ENCODE assay signal across 1 cellular context in the genomic region with DNA sequence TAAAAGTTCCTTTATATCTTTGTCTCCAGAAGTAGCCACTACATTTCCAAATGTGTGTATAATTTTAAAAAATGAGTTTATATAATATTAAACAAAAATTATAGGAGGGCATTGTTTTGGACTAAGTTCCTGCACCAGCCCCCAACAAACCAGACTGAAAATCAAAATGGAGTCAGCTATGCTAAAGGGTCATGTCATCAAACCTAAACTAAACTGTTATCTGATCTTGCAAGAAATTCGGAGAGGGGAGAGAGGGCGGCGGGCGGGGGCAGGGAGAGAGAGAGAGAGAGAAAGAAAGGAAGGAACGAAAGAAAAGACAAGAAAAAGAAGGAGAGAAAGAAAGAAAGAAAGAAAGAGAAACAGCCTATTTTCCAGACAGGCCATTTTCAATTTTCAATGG.
A peak's percentile ranks its signal among the peaks of the same experiment; 100 is the strongest.
TF ChIP-seq lines count a peak whose summit lies in the region.

No MANE protein-coding gene starts in this region.

TF ChIP-seq in K562, 482 proteins besides CTCF, POLR2A, EP300 and RAD21 (continued from another document):
- TF ChIP-seq, protein P1, sequence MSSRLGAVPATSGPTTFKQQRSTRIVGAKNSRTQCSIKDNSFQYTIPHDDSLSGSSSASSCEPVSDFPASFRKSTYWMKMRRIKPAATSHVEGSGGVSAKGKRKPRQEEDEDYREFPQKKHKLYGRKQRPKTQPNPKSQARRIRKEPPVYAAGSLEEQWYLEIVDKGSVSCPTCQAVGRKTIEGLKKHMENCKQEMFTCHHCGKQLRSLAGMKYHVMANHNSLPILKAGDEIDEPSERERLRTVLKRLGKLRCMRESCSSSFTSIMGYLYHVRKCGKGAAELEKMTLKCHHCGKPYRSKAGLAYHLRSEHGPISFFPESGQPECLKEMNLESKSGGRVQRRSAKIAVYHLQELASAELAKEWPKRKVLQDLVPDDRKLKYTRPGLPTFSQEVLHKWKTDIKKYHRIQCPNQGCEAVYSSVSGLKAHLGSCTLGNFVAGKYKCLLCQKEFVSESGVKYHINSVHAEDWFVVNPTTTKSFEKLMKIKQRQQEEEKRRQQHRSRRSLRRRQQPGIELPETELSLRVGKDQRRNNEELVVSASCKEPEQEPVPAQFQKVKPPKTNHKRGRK (tag; IDR thresholded peaks at IDR 0.05) = 0 out of 2 replicates have a peak, but pooled peaks have one; percentile 20
- peak; percentile 60; the same call in 1 of the 2 replicates for TF ChIP-seq KLF6 (CRISPR knock-in tag; IDR thresholded peaks at IDR 0.05; ENCODE audit: borderline replicate concordance)
- TF ChIP-seq SRSF7 (optimal IDR thresholded peaks at IDR 0.05; ENCODE audit: low read depth, low read length) = no peak
- no peak for TF ChIP-seq ETV6 (IDR thresholded peaks at IDR 0.05; ENCODE audit: borderline replicate concordance in 1 of 2, low read depth in 2 of 2, low read length in 1 of 2)
- TF ChIP-seq ETV6 (CRISPR knock-in tag; IDR thresholded peaks at IDR 0.05; ENCODE audit: borderline replicate concordance) = no peak
- no peak for TF ChIP-seq CBX5 (IDR thresholded peaks at IDR 0.05; ENCODE audit: borderline replicate concordance, low read depth)
- no peak for TF ChIP-seq MYBL2 (IDR thresholded peaks at IDR 0.05; ENCODE audit: low read depth)
- no peak for TF ChIP-seq MYBL2 (CRISPR knock-in tag; IDR thresholded peaks at IDR 0.05; ENCODE audit: borderline replicate concordance)
- peak; percentile 45 for TF ChIP-seq ZNF239 (CRISPR knock-in tag; IDR thresholded peaks at IDR 0.05)
- TF ChIP-seq TEAD1 (CRISPR knock-in tag; IDR thresholded peaks at IDR 0.05) = 0 out of 4 replicates have a peak, but pooled peaks of 1 of the 2 experiments have one; percentile 55
- no peak for TF ChIP-seq SMARCB1 (IDR thresholded peaks at IDR 0.05; ENCODE audit: insufficient read length, low read depth)
- TF ChIP-seq ZNF175 (CRISPR knock-in tag; IDR thresholded peaks at IDR 0.05; ENCODE audit: low read depth) = 0 out of 2 replicates have a peak, but pooled peaks have one; percentile 38
- TF ChIP-seq ZNF75A (CRISPR knock-in tag; IDR thresholded peaks at IDR 0.05) = no peak
- no peak for TF ChIP-seq GTF2A2 (tag; IDR thresholded peaks at IDR 0.05)
- no peak for TF ChIP-seq CCNT2 (IDR thresholded peaks at IDR 0.05; ENCODE audit: borderline replicate concordance, extremely low read depth, insufficient read length, low read depth, low read length)
- no peak for TF ChIP-seq ZNF436 (CRISPR knock-in tag; IDR thresholded peaks at IDR 0.05)
- no peak for TF ChIP-seq JUNB (CRISPR knock-in tag; conservative IDR thresholded peaks at IDR 0.05)
- TF ChIP-seq PHTF2 (CRISPR knock-in tag; IDR thresholded peaks at IDR 0.05) = no peak
- TF ChIP-seq SAFB (IDR thresholded peaks at IDR 0.05; ENCODE audit: borderline replicate concordance, low read depth, low read length) = no peak
- no peak for TF ChIP-seq CHD4 (IDR thresholded peaks at IDR 0.05; ENCODE audit: insufficient read depth, insufficient replicate concordance, low read depth, low read length, poor library complexity, severe bottlenecking)
- TF ChIP-seq LEF1 (IDR thresholded peaks at IDR 0.05) = no peak
- no peak for TF ChIP-seq BHLHE40 (IDR thresholded peaks at IDR 0.05; ENCODE audit: low read length)
- TF ChIP-seq, protein P2, sequence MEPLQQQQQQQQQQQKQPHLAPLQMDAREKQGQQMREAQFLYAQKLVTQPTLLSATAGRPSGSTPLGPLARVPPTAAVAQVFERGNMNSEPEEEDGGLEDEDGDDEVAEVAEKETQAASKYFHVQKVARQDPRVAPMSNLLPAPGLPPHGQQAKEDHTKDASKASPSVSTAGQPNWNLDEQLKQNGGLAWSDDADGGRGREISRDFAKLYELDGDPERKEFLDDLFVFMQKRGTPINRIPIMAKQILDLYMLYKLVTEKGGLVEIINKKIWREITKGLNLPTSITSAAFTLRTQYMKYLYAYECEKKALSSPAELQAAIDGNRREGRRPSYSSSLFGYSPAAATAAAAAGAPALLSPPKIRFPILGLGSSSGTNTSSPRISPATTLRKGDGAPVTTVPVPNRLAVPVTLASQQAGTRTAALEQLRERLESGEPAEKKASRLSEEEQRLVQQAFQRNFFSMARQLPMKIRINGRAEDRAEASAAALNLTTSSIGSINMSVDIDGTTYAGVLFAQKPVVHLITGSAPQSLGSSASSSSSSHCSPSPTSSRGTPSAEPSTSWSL (CRISPR knock-in tag; IDR thresholded peaks at IDR 0.05; ENCODE audit: borderline replicate concordance) = no peak
- no peak for TF ChIP-seq COPS2 (conservative IDR thresholded peaks at IDR 0.05)
- no peak for TF ChIP-seq TOE1 (IDR thresholded peaks at IDR 0.05; ENCODE audit: borderline replicate concordance)
- no peak for TF ChIP-seq TOE1 (CRISPR knock-in tag; IDR thresholded peaks at IDR 0.05; ENCODE audit: borderline replicate concordance, low read depth)
- peak; percentile 86 for TF ChIP-seq ZNF311 (CRISPR knock-in tag; IDR thresholded peaks at IDR 0.05)
- 0 out of 2 replicates have a peak, but pooled peaks have one; percentile 61 for TF ChIP-seq ILK (tag; IDR thresholded peaks at IDR 0.05; ENCODE audit: borderline replicate concordance, low read depth)
- TF ChIP-seq, protein P3, sequence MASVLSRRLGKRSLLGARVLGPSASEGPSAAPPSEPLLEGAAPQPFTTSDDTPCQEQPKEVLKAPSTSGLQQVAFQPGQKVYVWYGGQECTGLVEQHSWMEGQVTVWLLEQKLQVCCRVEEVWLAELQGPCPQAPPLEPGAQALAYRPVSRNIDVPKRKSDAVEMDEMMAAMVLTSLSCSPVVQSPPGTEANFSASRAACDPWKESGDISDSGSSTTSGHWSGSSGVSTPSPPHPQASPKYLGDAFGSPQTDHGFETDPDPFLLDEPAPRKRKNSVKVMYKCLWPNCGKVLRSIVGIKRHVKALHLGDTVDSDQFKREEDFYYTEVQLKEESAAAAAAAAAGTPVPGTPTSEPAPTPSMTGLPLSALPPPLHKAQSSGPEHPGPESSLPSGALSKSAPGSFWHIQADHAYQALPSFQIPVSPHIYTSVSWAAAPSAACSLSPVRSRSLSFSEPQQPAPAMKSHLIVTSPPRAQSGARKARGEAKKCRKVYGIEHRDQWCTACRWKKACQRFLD (CRISPR knock-in tag; IDR thresholded peaks at IDR 0.05) = peak; percentile 58; the same call in 1 of the 2 replicates
- TF ChIP-seq, protein P4, sequence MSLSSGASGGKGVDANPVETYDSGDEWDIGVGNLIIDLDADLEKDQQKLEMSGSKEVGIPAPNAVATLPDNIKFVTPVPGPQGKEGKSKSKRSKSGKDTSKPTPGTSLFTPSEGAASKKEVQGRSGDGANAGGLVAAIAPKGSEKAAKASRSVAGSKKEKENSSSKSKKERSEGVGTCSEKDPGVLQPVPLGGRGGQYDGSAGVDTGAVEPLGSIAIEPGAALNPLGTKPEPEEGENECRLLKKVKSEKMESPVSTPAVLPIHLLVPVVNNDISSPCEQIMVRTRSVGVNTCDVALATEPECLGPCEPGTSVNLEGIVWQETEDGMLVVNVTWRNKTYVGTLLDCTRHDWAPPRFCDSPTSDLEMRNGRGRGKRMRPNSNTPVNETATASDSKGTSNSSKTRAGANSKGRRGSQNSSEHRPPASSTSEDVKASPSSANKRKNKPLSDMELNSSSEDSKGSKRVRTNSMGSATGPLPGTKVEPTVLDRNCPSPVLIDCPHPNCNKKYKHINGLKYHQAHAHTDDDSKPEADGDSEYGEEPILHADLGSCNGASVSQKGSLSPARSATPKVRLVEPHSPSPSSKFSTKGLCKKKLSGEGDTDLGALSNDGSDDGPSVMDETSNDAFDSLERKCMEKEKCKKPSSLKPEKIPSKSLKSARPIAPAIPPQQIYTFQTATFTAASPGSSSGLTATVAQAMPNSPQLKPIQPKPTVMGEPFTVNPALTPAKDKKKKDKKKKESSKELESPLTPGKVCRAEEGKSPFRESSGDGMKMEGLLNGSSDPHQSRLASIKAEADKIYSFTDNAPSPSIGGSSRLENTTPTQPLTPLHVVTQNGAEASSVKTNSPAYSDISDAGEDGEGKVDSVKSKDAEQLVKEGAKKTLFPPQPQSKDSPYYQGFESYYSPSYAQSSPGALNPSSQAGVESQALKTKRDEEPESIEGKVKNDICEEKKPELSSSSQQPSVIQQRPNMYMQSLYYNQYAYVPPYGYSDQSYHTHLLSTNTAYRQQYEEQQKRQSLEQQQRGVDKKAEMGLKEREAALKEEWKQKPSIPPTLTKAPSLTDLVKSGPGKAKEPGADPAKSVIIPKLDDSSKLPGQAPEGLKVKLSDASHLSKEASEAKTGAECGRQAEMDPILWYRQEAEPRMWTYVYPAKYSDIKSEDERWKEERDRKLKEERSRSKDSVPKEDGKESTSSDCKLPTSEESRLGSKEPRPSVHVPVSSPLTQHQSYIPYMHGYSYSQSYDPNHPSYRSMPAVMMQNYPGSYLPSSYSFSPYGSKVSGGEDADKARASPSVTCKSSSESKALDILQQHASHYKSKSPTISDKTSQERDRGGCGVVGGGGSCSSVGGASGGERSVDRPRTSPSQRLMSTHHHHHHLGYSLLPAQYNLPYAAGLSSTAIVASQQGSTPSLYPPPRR (CRISPR knock-in tag; IDR thresholded peaks at IDR 0.05; ENCODE audit: borderline replicate concordance) = no peak
- TF ChIP-seq ARHGAP35 (IDR thresholded peaks at IDR 0.05; ENCODE audit: partially characterized antibody) = no peak
- TF ChIP-seq, protein P5, sequence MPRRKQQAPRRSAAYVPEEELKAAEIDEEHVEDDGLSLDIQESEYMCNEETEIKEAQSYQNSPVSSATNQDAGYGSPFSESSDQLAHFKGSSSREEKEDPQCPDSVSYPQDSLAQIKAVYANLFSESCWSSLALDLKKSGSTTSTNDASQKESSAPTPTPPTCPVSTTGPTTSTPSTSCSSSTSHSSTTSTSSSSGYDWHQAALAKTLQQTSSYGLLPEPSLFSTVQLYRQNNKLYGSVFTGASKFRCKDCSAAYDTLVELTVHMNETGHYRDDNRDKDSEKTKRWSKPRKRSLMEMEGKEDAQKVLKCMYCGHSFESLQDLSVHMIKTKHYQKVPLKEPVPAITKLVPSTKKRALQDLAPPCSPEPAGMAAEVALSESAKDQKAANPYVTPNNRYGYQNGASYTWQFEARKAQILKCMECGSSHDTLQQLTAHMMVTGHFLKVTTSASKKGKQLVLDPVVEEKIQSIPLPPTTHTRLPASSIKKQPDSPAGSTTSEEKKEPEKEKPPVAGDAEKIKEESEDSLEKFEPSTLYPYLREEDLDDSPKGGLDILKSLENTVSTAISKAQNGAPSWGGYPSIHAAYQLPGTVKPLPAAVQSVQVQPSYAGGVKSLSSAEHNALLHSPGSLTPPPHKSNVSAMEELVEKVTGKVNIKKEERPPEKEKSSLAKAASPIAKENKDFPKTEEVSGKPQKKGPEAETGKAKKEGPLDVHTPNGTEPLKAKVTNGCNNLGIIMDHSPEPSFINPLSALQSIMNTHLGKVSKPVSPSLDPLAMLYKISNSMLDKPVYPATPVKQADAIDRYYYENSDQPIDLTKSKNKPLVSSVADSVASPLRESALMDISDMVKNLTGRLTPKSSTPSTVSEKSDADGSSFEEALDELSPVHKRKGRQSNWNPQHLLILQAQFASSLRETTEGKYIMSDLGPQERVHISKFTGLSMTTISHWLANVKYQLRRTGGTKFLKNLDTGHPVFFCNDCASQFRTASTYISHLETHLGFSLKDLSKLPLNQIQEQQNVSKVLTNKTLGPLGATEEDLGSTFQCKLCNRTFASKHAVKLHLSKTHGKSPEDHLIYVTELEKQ (CRISPR knock-in tag; IDR thresholded peaks at IDR 0.05) = 0 out of 2 replicates have a peak, but pooled peaks have one; percentile 20
